24 cellular contexts compared by ENCODE assay signal in genomic region chr10:71253981-71254818, GRCh38. TPM values are rescaled to one million over a fixed set of nuclear protein-coding genes. Genes with fewer than 3 reads are reported as not detected.
A peak's percentile ranks its signal among the peaks of the same experiment; 100 is the strongest.
DNase-seq lines count a peak whose midpoint lies in the region; ATAC-seq and TF ChIP-seq lines count a peak whose summit lies in the region.
"Had no signal": no experiment of that assay in that cellular context is flagged by ENCODE, and none has a peak within 500 bp of the region (broad histone marks: within the 10 kb centered on the region; RNA-seq: fewer than 3 reads in every experiment).

No MANE protein-coding gene starts in this region.

- ATAC-seq in Right ventricle myocardium superior (ENCODE audit: poor library complexity): no peak
- ATAC-seq in WTC11: peak; percentile 58
- no peak for ATAC-seq in GM21723 (IDR thresholded peaks at IDR 0.05; ENCODE audit: unreplicated experiment)
- ATAC-seq: foreskin keratinocyte, K562, left colon, sciatic nerve, T-cell had no signal

- H3K4me1 Mint-ChIP-seq in WTC11: peaks cover 54% of the 10 kb centered on the region
- H3K4me1 Mint-ChIP-seq in mesothelial cell of epicardium: peaks cover 52% of the 10 kb centered on the region
- H3K4me1 Mint-ChIP-seq: CD14-positive monocyte, T-cell had no signal

- no peak for DNase-seq in left ventricle myocardium inferior
- no peak for DNase-seq in Right ventricle myocardium superior
- DNase-seq in WTC11 (ENCODE audit: low spot score): no peak
- DNase-seq in lung microvascular endothelial cell (ENCODE audit: low read depth in 2 of 2): peak; percentile 66 to 80
- DNase-seq in mesothelial cell of epicardium (ENCODE audit: low spot score in 2 of 2, unreplicated experiment in 2 of 2): no peak
- DNase-seq in RPMI8226: no peak
- DNase-seq in SIG-M5 (lab: John Stamatoyannopoulos, UW): no peak
- DNase-seq: activated CD4-positive, alpha-beta T cell treated with anti-CD3 and anti-CD28 coated beads, Interleukin-2, amount 50 U/mL, for 1 hour; activated effector memory CD4-positive, alpha-beta T cell treated with anti-CD3 and anti-CD28 coated beads, Interleukin-2, amount 50 U/mL, for 16 hours; foreskin keratinocyte; GDM1; left colon; MV-4-11; NCI-H2029; NCI-H446 treated with DMSO at 0.1 percent for 48 hours; occipital lobe; T-cell; upper lobe of left lung had no signal

- H3K36me3 Mint-ChIP-seq in WTC11: peaks cover 6% of the 10 kb centered on the region; the same call in 1 of the 2 replicates
- no peaks in the 10 kb centered on the region for H3K36me3 Mint-ChIP-seq in mesothelial cell of epicardium
- H3K36me3 Mint-ChIP-seq: CD14-positive monocyte, T-cell had no signal

- H3K9me3 ChIP-seq in left ventricle myocardium inferior (replicated peaks): no peaks in the 10 kb centered on the region
- H3K9me3 ChIP-seq: breast epithelium, upper lobe of left lung had no signal

- no peak overlapping the region for H3K4me3 Mint-ChIP-seq in WTC11
- no peak overlapping the region for H3K4me3 Mint-ChIP-seq in mesothelial cell of epicardium
- H3K4me3 Mint-ChIP-seq: CD14-positive monocyte; dendritic cell treated with granulocyte-macrophage colony-stimulating factor and Interleukin-4, amounts not matched to agents 40 ng/mL and 50 ng/mL, for 4 days; T-cell had no signal

- no peaks in the 10 kb centered on the region for H3K27me3 ChIP-seq in left ventricle myocardium inferior (ENCODE audit: low read depth)
- H3K27me3 ChIP-seq: breast epithelium, upper lobe of left lung had no signal

- no peak overlapping the region for H3K27ac Mint-ChIP-seq in WTC11
- H3K27ac Mint-ChIP-seq in mesothelial cell of epicardium: no peak overlapping the region
- H3K27ac Mint-ChIP-seq: CD14-positive monocyte; dendritic cell treated with granulocyte-macrophage colony-stimulating factor and Interleukin-4, amounts not matched to agents 40 ng/mL and 50 ng/mL, for 4 days; T-cell had no signal

- CTCF ChIA-PET in WTC11 (lab: Charles Lee): interaction anchor here (1.1 to 6.0 kb wide), 6 partner anchors 12 to 351 kb away, joined by 3 to 45 read pairs (median 3); no protein-coding TSS in a partner anchor

- H3K4me1 ChIP-seq in left ventricle myocardium inferior: peaks cover 94% of the 10 kb centered on the region
- H3K4me1 ChIP-seq: breast epithelium, foreskin keratinocyte had no signal

- peak overlapping the region; percentile 52 for H3K27ac ChIP-seq in left ventricle myocardium inferior (replicated peaks)
- H3K27ac ChIP-seq: breast epithelium, foreskin keratinocyte, upper lobe of left lung had no signal

- peaks cover 5% of the 10 kb centered on the region; the same call in 1 of the 2 replicates for H3K9me3 Mint-ChIP-seq in WTC11
- no peaks in the 10 kb centered on the region for H3K9me3 Mint-ChIP-seq in mesothelial cell of epicardium
- H3K9me3 Mint-ChIP-seq: CD14-positive monocyte; dendritic cell treated with granulocyte-macrophage colony-stimulating factor and Interleukin-4, amounts not matched to agents 40 ng/mL and 50 ng/mL, for 4 days; T-cell had no signal

- POLR2A ChIA-PET in WTC11 (lab: Charles Lee): interaction anchor here (1.5 kb wide), 1 partner anchor 37 kb away, joined by 4 read pairs; no protein-coding TSS in a partner anchor

- no peaks in the 10 kb centered on the region for H3K36me3 ChIP-seq in left ventricle myocardium inferior
- H3K36me3 ChIP-seq: breast epithelium, upper lobe of left lung had no signal

- intact Hi-C loops in left ventricle myocardium inferior (cut with micrococcal nuclease): no loop called here
- intact Hi-C loops in Right ventricle myocardium superior (cut with DNase I): no loop called here

- no peak for TF ChIP-seq CTCF in left ventricle myocardium inferior (IDR thresholded peaks at IDR 0.05; ENCODE audit: borderline replicate concordance)
- no peak for TF ChIP-seq CTCF in WTC11 (IDR thresholded peaks at IDR 0.05)
- TF ChIP-seq CTCF in mesothelial cell of epicardium (IDR thresholded peaks at IDR 0.05; ENCODE audit: unreplicated experiment): no peak

- no peak overlapping the region for H3K4me3 ChIP-seq in left ventricle myocardium inferior
- H3K4me3 ChIP-seq: breast epithelium, K562, upper lobe of left lung had no signal

- H3K27me3 Mint-ChIP-seq in WTC11 (ENCODE audit: low read depth): no peaks in the 10 kb centered on the region
- H3K27me3 Mint-ChIP-seq in mesothelial cell of epicardium (ENCODE audit: low read depth): no peaks in the 10 kb centered on the region

TF ChIP-seq in WTC11, 78 proteins besides CTCF, POLR2A, EP300 and RAD21 (continues in another document):
- TF ChIP-seq JUN (CRISPR knock-in tag; IDR thresholded peaks at IDR 0.05) (no peak), JAZF1 (CRISPR knock-in tag; IDR thresholded peaks at IDR 0.05) (no peak), MYBL2 (CRISPR knock-in tag; IDR thresholded peaks at IDR 0.05) (no peak), ETV6 (CRISPR knock-in tag; IDR thresholded peaks at IDR 0.05) (no peak), E2F4 (CRISPR knock-in tag; IDR thresholded peaks at IDR 0.05; ENCODE audit: borderline replicate concordance, low read depth) (no peak), PRDM15 (CRISPR knock-in tag; IDR thresholded peaks at IDR 0.05) (no peak), STAT6 (CRISPR knock-in tag; conservative IDR thresholded peaks at IDR 0.05; ENCODE audit: low read depth) (no peak), E2F5 (CRISPR knock-in tag; IDR thresholded peaks at IDR 0.05) (no peak), RORB (CRISPR knock-in tag; IDR thresholded peaks at IDR 0.05) (no peak), FOXP1 (CRISPR knock-in tag; IDR thresholded peaks at IDR 0.05; ENCODE audit: borderline replicate concordance) (no peak), EMX1 (CRISPR knock-in tag; IDR thresholded peaks at IDR 0.05) (no peak)

RNA-seq across cellular contexts. Expression of gene UNC5B, which starts 41.8 kb away (rescaled TPM):
- total RNA-seq in left ventricle myocardium inferior (15.6 TPM), Right ventricle myocardium superior (12.2 TPM), WTC11 (2021) (31.2 to 49.6 TPM (median 31.6 TPM) in 3 replicates), lung microvascular endothelial cell (10.9 and 12.9 TPM in 2 replicates), mesothelial cell of epicardium (84.8 to 91.5 TPM (median 85.7 TPM) in 3 replicates)

Comparison
In these comparisons a context has a peak if more than half of its experiments do, and no peak if none do; other contexts are left out.
1. DNase-seq: peak in lung microvascular endothelial cell (2 of 2); none in left ventricle myocardium inferior (single experiment), Right ventricle myocardium superior (single experiment), WTC11 (single experiment), mesothelial cell of epicardium (0 of 2), RPMI8226 (single experiment) and SIG-M5 (single experiment).